10 cellular contexts compared by ENCODE assay signal in the genomic region with DNA sequence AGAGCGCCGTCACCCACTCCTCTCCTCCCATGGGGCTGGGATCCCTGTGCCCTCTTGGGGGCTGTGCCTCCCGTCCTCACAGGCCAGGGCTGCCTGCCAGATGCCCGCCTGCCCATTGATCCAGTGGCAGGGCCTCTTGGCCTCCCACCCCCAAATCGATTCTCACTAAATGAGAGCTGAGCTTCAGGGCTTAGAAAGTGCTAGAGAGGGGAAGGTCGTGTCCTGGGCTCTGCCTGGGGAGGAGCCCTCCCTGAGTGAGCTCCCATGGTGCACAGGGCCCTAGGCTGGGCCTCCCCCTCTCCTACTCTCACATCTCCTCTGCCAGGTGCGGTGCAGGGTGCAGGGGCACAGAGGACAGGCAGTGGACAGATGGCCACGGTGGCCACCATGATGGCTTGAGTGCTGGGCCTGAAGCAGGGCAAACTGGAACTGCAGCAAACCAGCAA.
"Had no signal": no experiment of that assay in that cellular context is flagged by ENCODE, and none has a peak within 500 bp of the region (broad histone marks: within the 10 kb centered on the region; RNA-seq: fewer than 3 reads in every experiment).

No MANE protein-coding gene starts in this region.

- H3K27ac ChIP-seq: skin epidermis, tibial artery, vagina had no signal

- H3K9me3 Mint-ChIP-seq: activated naive CD4-positive, alpha-beta T cell treated with anti-CD3 and anti-CD28 coated beads, Interleukin-2, amount 50 U/mL, for 72 hours; nephron progenitor cell; T-helper 2 cell treated with Interferon-gamma antibody and Interleukin-4, amounts not matched to agents 5 μg/mL and 100 μg/mL, for 36 hours had no signal

- H3K4me3 ChIP-seq: skin epidermis, tibial artery, vagina had no signal

- H3K36me3 ChIP-seq: tibial artery, vagina had no signal

- DNase-seq: activated CD4-positive, alpha-beta memory T cell treated with anti-CD3 and anti-CD28 coated beads for 36 hours; activated CD4-positive, CD25-positive, alpha-beta regulatory T cell treated with anti-CD3 and anti-CD28 coated beads, Interleukin-2, amount 50 U/mL, for 72 hours; hippocampal formation; nephron progenitor cell; SW 1271 had no signal

- H3K9me3 ChIP-seq: tibial artery, vagina had no signal

- ATAC-seq: activated naive CD4-positive, alpha-beta T cell treated with anti-CD3 and anti-CD28 coated beads, Interleukin-2, amount 50 U/mL, for 72 hours had no signal

- H3K36me3 Mint-ChIP-seq: activated CD4-positive, alpha-beta memory T cell treated with anti-CD3 and anti-CD28 coated beads for 36 hours; activated naive CD4-positive, alpha-beta T cell treated with anti-CD3 and anti-CD28 coated beads, Interleukin-2, amount 50 U/mL, for 72 hours had no signal

- H3K4me3 Mint-ChIP-seq: activated CD4-positive, alpha-beta memory T cell treated with anti-CD3 and anti-CD28 coated beads for 36 hours; nephron progenitor cell; T-helper 2 cell treated with Interferon-gamma antibody and Interleukin-4, amounts not matched to agents 5 μg/mL and 100 μg/mL, for 36 hours had no signal

- H3K27me3 Mint-ChIP-seq: activated CD4-positive, alpha-beta memory T cell treated with anti-CD3 and anti-CD28 coated beads for 36 hours had no signal

- H3K27me3 ChIP-seq: vagina had no signal

- H3K4me1 ChIP-seq: tibial artery, vagina had no signal

- H3K27ac Mint-ChIP-seq: activated CD4-positive, alpha-beta memory T cell treated with anti-CD3 and anti-CD28 coated beads for 36 hours; activated naive CD4-positive, alpha-beta T cell treated with anti-CD3 and anti-CD28 coated beads, Interleukin-2, amount 50 U/mL, for 72 hours; nephron progenitor cell; T-helper 2 cell treated with Interferon-gamma antibody and Interleukin-4, amounts not matched to agents 5 μg/mL and 100 μg/mL, for 36 hours had no signal
